12 cellular contexts compared by ENCODE assay signal in the genomic region with DNA sequence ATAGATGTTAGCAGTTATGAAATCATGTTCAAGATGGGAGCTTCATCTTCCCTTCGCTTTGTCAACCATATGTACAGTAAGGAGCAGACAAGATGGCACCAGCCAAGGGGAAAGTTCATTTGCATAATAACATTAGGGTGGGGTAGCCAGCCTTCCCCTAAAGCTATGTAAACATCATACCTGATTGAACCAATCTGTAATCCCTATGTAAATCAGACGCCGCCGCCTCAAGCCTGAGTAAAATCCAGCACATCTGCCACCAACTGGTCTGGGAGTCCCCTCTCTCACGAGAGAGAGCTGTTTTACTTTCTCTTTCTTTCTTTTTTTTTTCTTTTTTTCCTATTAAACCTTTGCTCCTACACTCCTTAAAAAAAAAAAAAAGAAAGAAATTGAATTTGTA. TPM values are rescaled to one million over a fixed set of nuclear protein-coding genes. Genes with fewer than 3 reads are reported as not detected.
A peak's percentile ranks its signal among the peaks of the same experiment; 100 is the strongest.
DNase-seq lines count a peak whose midpoint lies in the region; ATAC-seq and TF ChIP-seq lines count a peak whose summit lies in the region.
"Had no signal": no experiment of that assay in that cellular context is flagged by ENCODE, and none has a peak within 500 bp of the region (broad histone marks: within the 10 kb centered on the region; RNA-seq: fewer than 3 reads in every experiment).

No MANE protein-coding gene starts in this region.

- no peaks in the 10 kb centered on the region for H3K27me3 ChIP-seq in mesenchymal stem cell (ENCODE audit: control insufficient read depth in 1 of 2, insufficient read depth in 1 of 2, low read length in 2 of 2)
- H3K27me3 ChIP-seq: Peyer's patch had no signal

- H2BK12ac ChIP-seq in mesenchymal stem cell (ENCODE audit: low read length in 2 of 2), result no peak overlapping the region

- no peak overlapping the region for H2BK5ac ChIP-seq in mesenchymal stem cell (ENCODE audit: low read depth, low read length, poor library complexity, severe bottlenecking)

- POLR2A ChIA-PET in HEK293 (lab: Yijun Ruan, JAX), result no interaction called here

- H3K27me3 Mint-ChIP-seq in Calu3 (ENCODE audit: unreplicated experiment), result no peaks in the 10 kb centered on the region
- H3K27me3 Mint-ChIP-seq: brain had no signal

- BruUV-seq in Calu3 (replicated peaks; lab: Mats Ljungman, UMichigan), result no TSS peak

- H3K4me3 Mint-ChIP-seq in Calu3 (ENCODE audit: low read depth, unreplicated experiment), result no peak overlapping the region
- H3K4me3 Mint-ChIP-seq: brain, HFFc6, mesothelial cell of epicardium had no signal

- H3K9me3 Mint-ChIP-seq in Calu3 (ENCODE audit: low read depth, unreplicated experiment), result peaks cover 5% of the 10 kb centered on the region
- H3K9me3 Mint-ChIP-seq: brain, HFFc6 had no signal

- H2AK5ac ChIP-seq in mesenchymal stem cell (ENCODE audit: low read length, severe bottlenecking), result no peak overlapping the region

- H3K36me3 Mint-ChIP-seq in Calu3 (ENCODE audit: insufficient read depth, unreplicated experiment), result peaks cover 35% of the 10 kb centered on the region

- intact Hi-C loops in Calu3 (cut with micrococcal nuclease; ENCODE audit: unreplicated experiment), result no loop called here

- no peak overlapping the region for H4K91ac ChIP-seq in mesenchymal stem cell (ENCODE audit: low read length)

- H2AFZ ChIP-seq in mesenchymal stem cell (ENCODE audit: low read depth, low read length), result no peak overlapping the region

- peaks cover 15% of the 10 kb centered on the region for H3K79me1 ChIP-seq in mesenchymal stem cell (replicated peaks; ENCODE audit: low read length, poor library complexity, severe bottlenecking)

- no peak overlapping the region for H3K9ac ChIP-seq in mesenchymal stem cell (ENCODE audit: low read length)

- H3K4ac ChIP-seq in mesenchymal stem cell (ENCODE audit: low read depth in 1 of 2, low read length in 2 of 2), result no peak overlapping the region

- DNase-seq in NCI-H82 (lab: John Stamatoyannopoulos, UW), result peak; percentile 98
- DNase-seq in mesenchymal stem cell, result peak; percentile 7
- no peak for DNase-seq in NCI-H187 (lab: John Stamatoyannopoulos, UW)
- DNase-seq in Calu3, result no peak
- no peak for DNase-seq in activated CD8-positive, alpha-beta memory T cell treated with anti-CD3 and anti-CD28 coated beads, Interleukin-2, amount 50 U/mL, for 4 hours
- DNase-seq: HFFc6 had no signal

- CTCF ChIA-PET in HEK293 (lab: Yijun Ruan, JAX), result interaction anchor here (0.7 to 1.6 kb wide), 5 partner anchors 9 to 56 kb away, joined by 3 to 4 read pairs (median 3); no protein-coding TSS in a partner anchor
- CTCF ChIA-PET in Calu3 (lab: Charles Lee), result interaction anchor here (0.8 kb wide), 1 partner anchor 18 kb away, joined by 4 read pairs; no protein-coding TSS in a partner anchor

- H3K27ac ChIP-seq in HEK293 (ENCODE audit: extremely low read depth, low read depth, low read length) (no peak overlapping the region), mesenchymal stem cell (ENCODE audit: low read length, poor library complexity, severe bottlenecking) (no peak overlapping the region)
- H3K27ac ChIP-seq: Peyer's patch had no signal

- H2BK15ac ChIP-seq in mesenchymal stem cell (ENCODE audit: low read depth, poor library complexity, severe bottlenecking), result no peak overlapping the region

- H3K18ac ChIP-seq in mesenchymal stem cell (ENCODE audit: low read depth in 1 of 2, low read length in 2 of 2), result no peak overlapping the region

- no peak overlapping the region for H3K27ac Mint-ChIP-seq in Calu3 (ENCODE audit: unreplicated experiment)
- H3K27ac Mint-ChIP-seq: HFFc6, mesothelial cell of epicardium had no signal

- TF ChIP-seq CTCF in HEK293 (tag by site-specific recombination; IDR thresholded peaks at IDR 0.05), result no peak
- TF ChIP-seq CTCF in Calu3 (IDR thresholded peaks at IDR 0.05; ENCODE audit: unreplicated experiment), result no peak

- no peak overlapping the region for H3K14ac ChIP-seq in mesenchymal stem cell (ENCODE audit: low read length in 2 of 2)

- no peak overlapping the region for H3K23ac ChIP-seq in mesenchymal stem cell (ENCODE audit: low read length in 2 of 2)

- H3K36me3 ChIP-seq in HEK293 (ENCODE audit: control insufficient read depth in 2 of 2, insufficient read depth in 1 of 2, low read length in 2 of 2) (peaks cover 41 to 55% of the 10 kb centered on the region in 2 experiments), mesenchymal stem cell (ENCODE audit: control insufficient read depth in 1 of 2, insufficient read depth in 2 of 2, low read depth in 1 of 2, low read length in 2 of 2) (peaks cover 23 to 42% of the 10 kb centered on the region in 2 experiments)

- H3K4me1 ChIP-seq in HEK293 (ENCODE audit: control insufficient read depth, insufficient read depth, low read length), result no peaks in the 10 kb centered on the region
- H3K4me1 ChIP-seq in mesenchymal stem cell (ENCODE audit: control insufficient read depth, insufficient read depth, low read depth, low read length), result no peaks in the 10 kb centered on the region
- H3K4me1 ChIP-seq: Peyer's patch had no signal

- WGBS in mesenchymal stem cell, result 100% methylated on average over 4 of the region's 5 CpGs

- no peak overlapping the region for H4K8ac ChIP-seq in mesenchymal stem cell (ENCODE audit: low read length)

- H3K4me3 ChIP-seq in HEK293 (ENCODE audit: low read depth, low read length) (no peak overlapping the region), mesenchymal stem cell (ENCODE audit: insufficient read depth in 1 of 2, low read depth in 1 of 2, low read length in 2 of 2) (no peak overlapping the region)
- H3K4me3 ChIP-seq: Peyer's patch had no signal

- ATAC-seq in GM18502 (IDR thresholded peaks at IDR 0.05; ENCODE audit: poor library complexity, unreplicated experiment) (peak; percentile 82), GM19328 (IDR thresholded peaks at IDR 0.05; ENCODE audit: unreplicated experiment) (no peak)

- H2BK120ac ChIP-seq in mesenchymal stem cell (ENCODE audit: low read depth, low read length), result no peak overlapping the region

- H3K9me3 ChIP-seq in HEK293 (ENCODE audit: control insufficient read depth, insufficient read depth, low read depth, low read length), result no peaks in the 10 kb centered on the region
- H3K9me3 ChIP-seq in mesenchymal stem cell (ENCODE audit: control insufficient read depth, low read length), result no peaks in the 10 kb centered on the region
- H3K9me3 ChIP-seq: Peyer's patch had no signal

- no peaks in the 10 kb centered on the region for H3K4me1 Mint-ChIP-seq in Calu3 (ENCODE audit: low read depth, unreplicated experiment)
- H3K4me1 Mint-ChIP-seq: brain had no signal

- H3K4me2 ChIP-seq in mesenchymal stem cell (ENCODE audit: low read length, poor library complexity, severe bottlenecking), result no peak overlapping the region

TF ChIP-seq in HEK293, 187 proteins besides CTCF, POLR2A, EP300 and RAD21:
- TF ChIP-seq SP7 (tag by site-specific recombination; IDR thresholded peaks at IDR 0.05) (no peak), ZNF529 (tag by site-specific recombination; IDR thresholded peaks at IDR 0.05; ENCODE audit: insufficient replicate concordance) (no peak), ZNF311 (tag by site-specific recombination; IDR thresholded peaks at IDR 0.05; ENCODE audit: borderline replicate concordance) (no peak), ZSCAN23 (tag by site-specific recombination; IDR thresholded peaks at IDR 0.05) (no peak), KLF17 (tag by site-specific recombination; IDR thresholded peaks at IDR 0.05) (no peak), PRDM1 (tag by site-specific recombination; IDR thresholded peaks at IDR 0.05) (peak; percentile 25; the same call in 1 of the 2 replicates)

RNA-seq across cellular contexts. Expression of gene REEP2, which starts 30.8 kb away (rescaled TPM):
- 9.4 TPM for polyA plus RNA-seq in mesenchymal stem cell (2013, experiment 1 of 2)
- 9.3 TPM for polyA plus RNA-seq in mesenchymal stem cell (2013, experiment 2 of 2)
- total RNA-seq in Calu3 (2022), result 2.5 and 2.7 TPM in 2 replicates

RNA-seq across cellular contexts. Expression of gene KDM3B, which starts 55.5 kb away (rescaled TPM):
- 18.3 TPM for polyA plus RNA-seq in mesenchymal stem cell (2013, experiment 1 of 2)
- polyA plus RNA-seq in mesenchymal stem cell (2013, experiment 2 of 2), result 17.1 TPM
- total RNA-seq in Calu3 (2022), result 73.5 and 75.1 TPM in 2 replicates

RNA-seq across cellular contexts. Expression of gene EGR1, which starts 57.3 kb away (rescaled TPM):
- 459 TPM for polyA plus RNA-seq in mesenchymal stem cell (2013, experiment 1 of 2)
- 434 TPM for polyA plus RNA-seq in mesenchymal stem cell (2013, experiment 2 of 2)
- 97.0 TPM in 2 replicates for total RNA-seq in Calu3 (2022)

Comparison
In these comparisons a context has a peak if more than half of its experiments do, and no peak if none do; other contexts are left out.
1. DNase-seq: peak in NCI-H82 (single experiment) and mesenchymal stem cell (single experiment); none in NCI-H187 (0 of 2), Calu3 (single experiment) and activated CD8-positive, alpha-beta memory T cell treated with anti-CD3 and anti-CD28 coated beads, Interleukin-2, amount 50 U/mL, for 4 hours (single experiment).